In genomic region chr9:137722481-137722880, GRCh38 we compare ENCODE assay signal across 13 cellular contexts.
DNase-seq lines count a peak whose midpoint lies in the region; ATAC-seq and TF ChIP-seq lines count a peak whose summit lies in the region.
"Had no signal": no experiment of that assay in that cellular context is flagged by ENCODE, and none has a peak within 500 bp of the region (broad histone marks: within the 10 kb centered on the region; RNA-seq: fewer than 3 reads in every experiment).

No MANE protein-coding gene starts in this region.

- H3K4me1 Mint-ChIP-seq in GM23338 (peaks cover 38% of the 10 kb centered on the region), activated B cell treated with CpG ODN at 0.5 μM for 24 hours (peaks cover 37% of the 10 kb centered on the region)

- peaks cover 16% of the 10 kb centered on the region for H3K79me1 ChIP-seq in neuronal stem cell (ENCODE audit: low read depth, low read length)

- intact Hi-C loops in activated B cell treated with CpG ODN at 0.5 μM for 24 hours (cut with micrococcal nuclease) = loop anchor here (1.0 kb wide), 2 partner anchors 39 to 50 kb away; no protein-coding TSS in a partner anchor

- H3K27me3 ChIP-seq in GM23338 (ENCODE audit: insufficient read depth) (no peaks in the 10 kb centered on the region), neuronal stem cell (ENCODE audit: control insufficient read depth in 3 of 3, insufficient read depth in 3 of 3, low read depth in 1 of 3, low read length in 3 of 3) (no peaks in the 10 kb centered on the region)
- H3K27me3 ChIP-seq: BLaER1 treated with 17β-estradiol and CSF1 and Interleukin-3, amounts not matched to agents 10 nM and 100 nM had no signal

- H3K23ac ChIP-seq in neuronal stem cell (ENCODE audit: low read depth, low read length, poor library complexity) = peak overlapping the region; percentile 25

- H3K4me2 ChIP-seq in GM23338 = no peak overlapping the region
- H3K4me2 ChIP-seq in neuronal stem cell (ENCODE audit: insufficient read depth, low read length, poor library complexity, severe bottlenecking) = no peak overlapping the region
- H3K4me2 ChIP-seq: BLaER1 treated with 17β-estradiol and CSF1 and Interleukin-3, amounts not matched to agents 10 nM and 100 nM had no signal

- POLR2A ChIA-PET in activated B cell treated with CpG ODN at 0.5 μM for 24 hours (lab: Charles Lee) = no interaction called here

- H3K4me1 ChIP-seq in GM23338 (ENCODE audit: insufficient read depth) (peaks cover 7% of the 10 kb centered on the region; the same call in 1 of the 2 replicates), neuronal stem cell (ENCODE audit: control insufficient read depth in 2 of 2, insufficient read depth in 1 of 2, low read depth in 1 of 2, low read length in 2 of 2) (peaks cover 0 to 7% of the 10 kb centered on the region in 2 donors)

- H2AFZ ChIP-seq in GM23338 = no peak overlapping the region
- no peak overlapping the region for H2AFZ ChIP-seq in neuronal stem cell (ENCODE audit: low read length)

- peak overlapping the region; percentile 95 for H3K27ac Mint-ChIP-seq in GM23338
- H3K27ac Mint-ChIP-seq in activated B cell treated with CpG ODN at 0.5 μM for 24 hours = peak overlapping the region; percentile 84

- DNase-seq in GM23338 (ENCODE audit: low spot score) = no peak
- DNase-seq in activated B cell treated with CpG ODN at 0.5 μM for 24 hours = no peak
- no peak for DNase-seq in neuronal stem cell (ENCODE audit: low spot score)
- DNase-seq in NCI-H2029 treated with DMSO at 0.1 percent for 48 hours (lab: John Stamatoyannopoulos, UW) = no peak
- no peak for DNase-seq in NCI-H526 treated with DMSO at 0.1 percent for 48 hours (lab: John Stamatoyannopoulos, UW)
- DNase-seq: activated CD8-positive, alpha-beta memory T cell treated with anti-CD3 and anti-CD28 coated beads, Interleukin-2, amount 50 U/mL, for 4 hours; Karpas-422; midbrain; NCI-H2107 had no signal

- H3K27me3 Mint-ChIP-seq in GM23338 (ENCODE audit: insufficient read depth, low read depth, poor library complexity) (peaks cover 38% of the 10 kb centered on the region), activated B cell treated with CpG ODN at 0.5 μM for 24 hours (no peaks in the 10 kb centered on the region)

- H3K9ac ChIP-seq in neuronal stem cell (ENCODE audit: low read depth, low read length, poor library complexity) = peak overlapping the region; percentile 21
- H3K9ac ChIP-seq: BLaER1 treated with 17β-estradiol and CSF1 and Interleukin-3, amounts not matched to agents 10 nM and 100 nM had no signal

- H4K8ac ChIP-seq in neuronal stem cell (ENCODE audit: low read depth, low read length) = no peak overlapping the region

- H3K14ac ChIP-seq in neuronal stem cell (ENCODE audit: low read length) = peak overlapping the region; percentile 89

- H3K4ac ChIP-seq in neuronal stem cell (ENCODE audit: low read length) = no peak overlapping the region

- H3K79me2 ChIP-seq in GM23338 (replicated peaks; ENCODE audit: insufficient read depth) = peaks cover 70% of the 10 kb centered on the region

- peaks cover 19% of the 10 kb centered on the region for H3F3A ChIP-seq in GM23338 (replicated peaks; ENCODE audit: low read depth)

- H3K36me3 Mint-ChIP-seq in GM23338 (ENCODE audit: low read depth) = peaks cover 85% of the 10 kb centered on the region
- peaks cover 65% of the 10 kb centered on the region for H3K36me3 Mint-ChIP-seq in activated B cell treated with CpG ODN at 0.5 μM for 24 hours (ENCODE audit: low read depth)

- 0 out of 2 replicates have a peak overlapping the region, but pooled peaks have one; percentile 4 for H3K27ac ChIP-seq in GM23338 (ENCODE audit: low read depth)
- peak overlapping the region; percentile 54 for H3K27ac ChIP-seq in cingulate gyrus (ENCODE audit: low read depth, low read length)
- no peak overlapping the region for H3K27ac ChIP-seq in neuronal stem cell (replicated peaks; ENCODE audit: low read length)
- H3K27ac ChIP-seq: BLaER1 treated with 17β-estradiol and CSF1 and Interleukin-3, amounts not matched to agents 10 nM and 100 nM had no signal

- H2BK15ac ChIP-seq in neuronal stem cell (ENCODE audit: low read length) = no peak overlapping the region

- no peak for TF ChIP-seq CTCF in GM23338 (conservative IDR thresholded peaks at IDR 0.05; ENCODE audit: low read depth in 2 of 2)
- TF ChIP-seq CTCF in activated B cell treated with CpG ODN at 0.5 μM for 24 hours (IDR thresholded peaks at IDR 0.05) = no peak

- H4K91ac ChIP-seq in neuronal stem cell (ENCODE audit: low read depth, low read length, poor library complexity) = no peak overlapping the region

- H3K9me3 ChIP-seq in neuronal stem cell (replicated peaks in 1 of 2; ENCODE audit: control insufficient read depth in 2 of 2, insufficient read depth in 1 of 2, low read depth in 1 of 2, low read length in 2 of 2) = peaks cover 20 to 35% of the 10 kb centered on the region in 2 donors

- no CpG with 5 or more reads among the region's 10 CpGs for WGBS in neuronal stem cell (ENCODE audit: extremely low coverage in 2 of 2, insufficient read length in 2 of 2, insufficient replicate concordance in 1 of 2), 2 donors

- H3K4me3 Mint-ChIP-seq in GM23338 (no peak overlapping the region), activated B cell treated with CpG ODN at 0.5 μM for 24 hours (peak overlapping the region; percentile 24)

- CTCF ChIA-PET in activated B cell treated with CpG ODN at 0.5 μM for 24 hours (lab: Charles Lee) = no interaction called here

- H3K18ac ChIP-seq in neuronal stem cell (ENCODE audit: low read length) = peak overlapping the region; percentile 59

- peaks cover 13% of the 10 kb centered on the region; the same call in 1 of the 2 replicates for H3K36me3 ChIP-seq in GM23338 (ENCODE audit: insufficient read depth)
- H3K36me3 ChIP-seq in neuronal stem cell (replicated peaks in 1 of 2; ENCODE audit: control insufficient read depth in 2 of 2, insufficient read depth in 2 of 2, low read length in 2 of 2) = peaks cover 31 to 81% of the 10 kb centered on the region in 2 donors

- H2AK5ac ChIP-seq in neuronal stem cell (ENCODE audit: low read depth, low read length) = no peak overlapping the region

- no peak overlapping the region for H2BK5ac ChIP-seq in neuronal stem cell (ENCODE audit: low read length)

- peaks cover 4% of the 10 kb centered on the region for H4K20me1 ChIP-seq in GM23338 (replicated peaks; ENCODE audit: insufficient read depth)

- no peaks in the 10 kb centered on the region for H3K9me2 ChIP-seq in GM23338 (ENCODE audit: insufficient read depth)

- no peak overlapping the region for H2BK120ac ChIP-seq in neuronal stem cell (ENCODE audit: low read depth, low read length)

- H3K4me3 ChIP-seq in GM23338 (no peak overlapping the region), neuronal stem cell (ENCODE audit: low read length in 2 of 2) (no peak overlapping the region)
- H3K4me3 ChIP-seq: BLaER1 treated with 17β-estradiol and CSF1 and Interleukin-3, amounts not matched to agents 10 nM and 100 nM had no signal

- H2BK12ac ChIP-seq in neuronal stem cell (ENCODE audit: low read length) = peak overlapping the region; percentile 30

- H3K9me3 Mint-ChIP-seq in GM23338 (peaks cover 36% of the 10 kb centered on the region), activated B cell treated with CpG ODN at 0.5 μM for 24 hours (peaks cover 10% of the 10 kb centered on the region)

- ATAC-seq in GM23338 = no peak
- ATAC-seq in activated B cell treated with CpG ODN at 0.5 μM for 24 hours (ENCODE audit: low read depth) = no peak
- no peak for ATAC-seq in HG02970 (IDR thresholded peaks at IDR 0.05; ENCODE audit: low FRiP score, unreplicated experiment)
- no peak for ATAC-seq in HG03139 (IDR thresholded peaks at IDR 0.05; ENCODE audit: unreplicated experiment)
